Comparison of ENCODE assay signal across 8 cellular contexts in the genomic region with DNA sequence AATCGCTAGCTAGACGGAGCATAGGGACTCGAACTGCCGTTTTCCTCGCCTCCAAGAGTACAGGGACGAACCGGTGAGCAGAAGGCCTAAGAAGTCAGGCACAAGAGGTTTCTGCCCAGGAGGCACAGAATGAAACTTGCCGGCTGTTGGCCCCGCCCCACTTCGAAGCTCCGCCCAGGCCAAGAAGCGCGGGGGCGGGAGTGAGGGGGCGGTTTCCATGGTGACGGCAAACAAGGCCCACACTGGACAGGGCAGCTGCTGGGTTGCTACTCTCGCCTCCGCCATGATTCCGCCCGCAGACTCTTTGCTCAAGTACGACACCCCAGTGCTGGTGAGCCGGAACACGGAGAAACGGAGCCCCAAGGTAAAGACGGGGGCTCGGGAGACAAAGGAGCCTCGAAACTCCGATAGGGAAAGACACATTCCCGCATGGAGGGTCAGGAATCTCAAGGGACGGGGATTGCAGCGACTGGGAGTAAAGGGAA. TPM values are rescaled to one million over a fixed set of nuclear protein-coding genes. Genes with fewer than 3 reads are reported as not detected.
A peak's percentile ranks its signal among the peaks of the same experiment; 100 is the strongest.
DNase-seq lines count a peak whose midpoint lies in the region; ATAC-seq and TF ChIP-seq lines count a peak whose summit lies in the region.

A gene (plus strand): TSS at position 229 of the 485 bp plus-strand sequence. CDS start 55 bp downstream, at position 284.

- peak within 1 kb of the TSS; percentile 1 to 77 (median 62) for H3K27ac ChIP-seq in gastroesophageal sphincter

- DNase-seq in ELR (ENCODE audit: low read depth) (peak; percentile 62), NCI-H146 (lab: John Stamatoyannopoulos, UW) (peak; percentile 91), RKO (ENCODE audit: low spot score) (no peak)

- peaks cover 26% of the 10 kb centered on the region for H3K4me1 Mint-ChIP-seq in activated T-helper 17 cell treated with anti-CD3 and anti-CD28 coated beads, Interleukin-2, amount 50 U/mL, for 72 hours
- H3K4me1 Mint-ChIP-seq in nephron = peaks cover 64% of the 10 kb centered on the region

- H3K36me3 Mint-ChIP-seq in activated T-helper 17 cell treated with anti-CD3 and anti-CD28 coated beads, Interleukin-2, amount 50 U/mL, for 72 hours (ENCODE audit: low read depth) = peaks cover 25% of the 10 kb centered on the region
- peaks cover 26% of the 10 kb centered on the region for H3K36me3 Mint-ChIP-seq in nephron (ENCODE audit: low read depth)

- TF ChIP-seq EP300 in gastroesophageal sphincter (IDR thresholded peaks at IDR 0.05) = no peak

- TF ChIP-seq POLR2A in gastroesophageal sphincter (IDR thresholded peaks at IDR 0.05) = no peak

- no peak for TF ChIP-seq CTCF in gastroesophageal sphincter (IDR thresholded peaks at IDR 0.05)
- no peak for TF ChIP-seq CTCF in nephron (IDR thresholded peaks at IDR 0.05; ENCODE audit: unreplicated experiment in 3 of 3)

- H3K4me3 ChIP-seq in gastroesophageal sphincter = peak within 1 kb of the TSS; percentile 14 to 50

- WGBS in gastroesophageal sphincter (ENCODE audit: low coverage in 1 of 2), 2 donors = 0 to 8% methylated on average over 8 of the region's 31 CpGs

- H3K27me3 ChIP-seq in gastroesophageal sphincter = no peaks in the 10 kb centered on the region

- peak within 1 kb of the TSS; percentile 31 for H3K27ac Mint-ChIP-seq in activated T-helper 17 cell treated with anti-CD3 and anti-CD28 coated beads, Interleukin-2, amount 50 U/mL, for 72 hours
- peak within 1 kb of the TSS; percentile 74 to 96 (median 93) for H3K27ac Mint-ChIP-seq in nephron

- no peaks in the 10 kb centered on the region for H3K9me3 ChIP-seq in gastroesophageal sphincter

- H3K4me3 Mint-ChIP-seq in activated T-helper 17 cell treated with anti-CD3 and anti-CD28 coated beads, Interleukin-2, amount 50 U/mL, for 72 hours = no peak within 1 kb of the TSS
- H3K4me3 Mint-ChIP-seq in nephron = peak within 1 kb of the TSS; percentile 90 to 98 (median 93)

- no peak for ATAC-seq in activated T-helper 17 cell treated with anti-CD3 and anti-CD28 coated beads, Interleukin-2, amount 50 U/mL, for 72 hours (replicated peaks)
- ATAC-seq in gastroesophageal sphincter = peak; percentile 91
- ATAC-seq in GM18517 (IDR thresholded peaks at IDR 0.05; ENCODE audit: unreplicated experiment) = no peak
- no peak for ATAC-seq in HG02840 (IDR thresholded peaks at IDR 0.05; ENCODE audit: low FRiP score, unreplicated experiment)

- H3K27me3 Mint-ChIP-seq in activated T-helper 17 cell treated with anti-CD3 and anti-CD28 coated beads, Interleukin-2, amount 50 U/mL, for 72 hours = no peaks in the 10 kb centered on the region
- H3K27me3 Mint-ChIP-seq in nephron (ENCODE audit: low read depth) = no peaks in the 10 kb centered on the region

- H3K4me1 ChIP-seq in gastroesophageal sphincter = peaks cover 0 to 43% (median 19%) of the 10 kb centered on the region in 3 donors

- H3K36me3 ChIP-seq in gastroesophageal sphincter = peaks cover 0 to 29% of the 10 kb centered on the region in 2 donors

- no peaks in the 10 kb centered on the region for H3K9me3 Mint-ChIP-seq in activated T-helper 17 cell treated with anti-CD3 and anti-CD28 coated beads, Interleukin-2, amount 50 U/mL, for 72 hours
- no peaks in the 10 kb centered on the region for H3K9me3 Mint-ChIP-seq in nephron

RNA-seq across cellular contexts. Expression of the gene that starts here (rescaled TPM):
- under 1 TPM in 1 of 2 donors, not detected in 1; 0.37 TPM for total RNA-seq in activated T-helper 17 cell treated with anti-CD3 and anti-CD28 coated beads, Interleukin-2, amount 50 U/mL, for 72 hours
- 10 to 100 TPM; 10.2 to 15.7 (median 12.6) TPM for total RNA-seq in gastroesophageal sphincter

Comparison
In these comparisons a context has a peak if more than half of its experiments do, and no peak if none do; other contexts are left out.
1. RNA of the gene that starts here (total RNA-seq): 10.2 to 15.7 TPM in gastroesophageal sphincter; 0.37 TPM in activated T-helper 17 cell treated with anti-CD3 and anti-CD28 coated beads, Interleukin-2, amount 50 U/mL, for 72 hours; every median in the first group is over 4 times any median in the second.